ENCODE assay signal across 27 cellular contexts in genomic region chr4:75683482-75684155, GRCh38. TPM values are rescaled to one million over a fixed set of nuclear protein-coding genes. Genes with fewer than 3 reads are reported as not detected.
A peak's percentile ranks its signal among the peaks of the same experiment; 100 is the strongest.
DNase-seq lines count a peak whose midpoint lies in the region; ATAC-seq and TF ChIP-seq lines count a peak whose summit lies in the region.
"Had no signal": no experiment of that assay in that cellular context is flagged by ENCODE, and none has a peak within 500 bp of the region (broad histone marks: within the 10 kb centered on the region; RNA-seq: fewer than 3 reads in every experiment).

No MANE protein-coding gene starts in this region.

- no peak overlapping the region for H3K4me3 ChIP-seq in adrenal gland
- H3K4me3 ChIP-seq: GM12878, heart right ventricle, lower lobe of right lung, pancreas, PC-9, upper lobe of right lung had no signal

- no peak overlapping the region for H3K27ac ChIP-seq in adrenal gland
- H3K27ac ChIP-seq: heart right ventricle, lower lobe of right lung, pancreas, PC-9, upper lobe of right lung had no signal

- no peaks in the 10 kb centered on the region for H3K4me1 ChIP-seq in adrenal gland (replicated peaks in 1 of 2)
- H3K4me1 ChIP-seq: lower lobe of right lung, pancreas, upper lobe of right lung had no signal

- H3K36me3 Mint-ChIP-seq in natural killer cell = no peaks in the 10 kb centered on the region
- H3K36me3 Mint-ChIP-seq in natural killer cell treated with Interleukin-12 subunit alpha and Interleukin-12 subunit beta and Interleukin-15 and Interleukin-18, amount 100 ng/mL, for 72 hours = no peaks in the 10 kb centered on the region
- no peaks in the 10 kb centered on the region for H3K36me3 Mint-ChIP-seq in activated T-helper 17 cell treated with anti-CD3 and anti-CD28 coated beads, Interleukin-2, amount 50 U/mL, for 72 hours (ENCODE audit: low read depth)

- peaks cover 26 to 36% of the 10 kb centered on the region in 2 donors for H3K4me1 Mint-ChIP-seq in natural killer cell
- peaks cover 27 to 28% of the 10 kb centered on the region in 2 donors for H3K4me1 Mint-ChIP-seq in natural killer cell treated with Interleukin-12 subunit alpha and Interleukin-12 subunit beta and Interleukin-15 and Interleukin-18, amount 100 ng/mL, for 72 hours (ENCODE audit: low read depth in 2 of 2)
- H3K4me1 Mint-ChIP-seq in activated T-helper 17 cell treated with anti-CD3 and anti-CD28 coated beads, Interleukin-2, amount 50 U/mL, for 72 hours = peaks cover 13% of the 10 kb centered on the region

- TF ChIP-seq POLR2A in adrenal gland (IDR thresholded peaks at IDR 0.05) = no peak

- H3K36me3 ChIP-seq in adrenal gland (replicated peaks in 1 of 2) = no peaks in the 10 kb centered on the region
- H3K36me3 ChIP-seq: heart right ventricle, lower lobe of right lung, pancreas, upper lobe of right lung had no signal

- ATAC-seq in natural killer cell (no peak), left colon (peak; percentile 79), HG02885 (IDR thresholded peaks at IDR 0.05; ENCODE audit: poor library complexity, unreplicated experiment) (no peak)
- no peak for ATAC-seq in natural killer cell treated with Interleukin-12 subunit alpha and Interleukin-12 subunit beta and Interleukin-15 and Interleukin-18, amount 100 ng/mL, for 72 hours
- peak; percentile 30 for ATAC-seq in activated T-helper 17 cell treated with anti-CD3 and anti-CD28 coated beads, Interleukin-2, amount 50 U/mL, for 72 hours (replicated peaks)
- ATAC-seq: heart right ventricle, lower lobe of right lung, pancreas, Right ventricle myocardium inferior, SK-N-SH treated with all-trans-retinoic acid at 6 μM for 48 hours, upper lobe of right lung had no signal

- H3K9me3 ChIP-seq in adrenal gland (replicated peaks in 1 of 3) = no peaks in the 10 kb centered on the region
- H3K9me3 ChIP-seq: lower lobe of right lung, pancreas, upper lobe of right lung had no signal

- no peaks in the 10 kb centered on the region for H3K9me3 Mint-ChIP-seq in natural killer cell
- no peaks in the 10 kb centered on the region for H3K9me3 Mint-ChIP-seq in natural killer cell treated with Interleukin-12 subunit alpha and Interleukin-12 subunit beta and Interleukin-15 and Interleukin-18, amount 100 ng/mL, for 72 hours
- no peaks in the 10 kb centered on the region for H3K9me3 Mint-ChIP-seq in activated T-helper 17 cell treated with anti-CD3 and anti-CD28 coated beads, Interleukin-2, amount 50 U/mL, for 72 hours

- 92 to 98% (median 97%) methylated on average over 6 of the region's 6 CpGs for WGBS in adrenal gland, 4 donors

- TF ChIP-seq CTCF in natural killer cell (IDR thresholded peaks at IDR 0.05) = no peak
- TF ChIP-seq CTCF in adrenal gland (IDR thresholded peaks at IDR 0.05) = no peak

- no peak for DNase-seq in natural killer cell
- DNase-seq in natural killer cell treated with Interleukin-12 subunit alpha and Interleukin-12 subunit beta and Interleukin-15 and Interleukin-18, amount 100 ng/mL, for 72 hours (ENCODE audit: low spot score) = no peak
- DNase-seq in left colon = no peak
- DNase-seq in NCI-H1105 treated with DMSO at 0.1 percent for 48 hours (lab: John Stamatoyannopoulos, UW) = no peak
- no peak for DNase-seq in adrenal gland
- DNase-seq in LoVo (ENCODE audit: low spot score) = no peak
- DNase-seq: activated CD4-positive, CD25-positive, alpha-beta regulatory T cell treated with anti-CD3 and anti-CD28 coated beads, Interleukin-2, amount 50 U/mL, for 72 hours; caudate nucleus; cortex of kidney; heart right ventricle; KBM-7; lower lobe of right lung; NCI-H1417 treated with DMSO at 0.1 percent for 48 hours; NCI-H2081; NCI-H2227 treated with DMSO at 0.1 percent for 48 hours; NCI-H526; pancreas; PC-9; retina; upper lobe of right lung had no signal

- H3K4me3 Mint-ChIP-seq in natural killer cell = no peak overlapping the region
- H3K4me3 Mint-ChIP-seq in natural killer cell treated with Interleukin-12 subunit alpha and Interleukin-12 subunit beta and Interleukin-15 and Interleukin-18, amount 100 ng/mL, for 72 hours = no peak overlapping the region
- peak overlapping the region; percentile 59 for H3K4me3 Mint-ChIP-seq in activated T-helper 17 cell treated with anti-CD3 and anti-CD28 coated beads, Interleukin-2, amount 50 U/mL, for 72 hours
- H3K4me3 Mint-ChIP-seq: activated CD4-positive, alpha-beta memory T cell treated with anti-CD3 and anti-CD28 coated beads, Interleukin-2, amount 10 ng/mL, durations not matched to agents 7 days and 5 days had no signal

- H3K27me3 Mint-ChIP-seq in natural killer cell (ENCODE audit: low read depth in 2 of 2) = no peaks in the 10 kb centered on the region
- H3K27me3 Mint-ChIP-seq in natural killer cell treated with Interleukin-12 subunit alpha and Interleukin-12 subunit beta and Interleukin-15 and Interleukin-18, amount 100 ng/mL, for 72 hours = no peaks in the 10 kb centered on the region
- H3K27me3 Mint-ChIP-seq in activated T-helper 17 cell treated with anti-CD3 and anti-CD28 coated beads, Interleukin-2, amount 50 U/mL, for 72 hours = no peaks in the 10 kb centered on the region
- H3K27me3 Mint-ChIP-seq: activated CD4-positive, alpha-beta memory T cell treated with anti-CD3 and anti-CD28 coated beads, Interleukin-2, amount 10 ng/mL, durations not matched to agents 7 days and 5 days had no signal

- peak overlapping the region; percentile 38 to 70 for H3K27ac Mint-ChIP-seq in natural killer cell
- no peak overlapping the region for H3K27ac Mint-ChIP-seq in natural killer cell treated with Interleukin-12 subunit alpha and Interleukin-12 subunit beta and Interleukin-15 and Interleukin-18, amount 100 ng/mL, for 72 hours
- peak overlapping the region; percentile 51 for H3K27ac Mint-ChIP-seq in activated T-helper 17 cell treated with anti-CD3 and anti-CD28 coated beads, Interleukin-2, amount 50 U/mL, for 72 hours

- H3K27me3 ChIP-seq in adrenal gland = no peaks in the 10 kb centered on the region
- H3K27me3 ChIP-seq: heart right ventricle, pancreas, upper lobe of right lung had no signal

- intact Hi-C loops in natural killer cell (cut with micrococcal nuclease) = no loop called here
- intact Hi-C loops in left colon (cut with DNase I, micrococcal nuclease) = no loop called here
- intact Hi-C loops in adrenal gland (cut with DNase I) = no loop called here

RNA-seq across cellular contexts. Expression of gene G3BP2, which starts 10.4 kb away (rescaled TPM):
- total RNA-seq in natural killer cell = 100 to 1,000 TPM; 204 to 233 (median 214) TPM
- total RNA-seq in natural killer cell treated with Interleukin-12 subunit alpha and Interleukin-12 subunit beta and Interleukin-15 and Interleukin-18, amount 100 ng/mL, for 72 hours = 100 to 1,000 TPM; 107 to 159 TPM
- total RNA-seq in activated T-helper 17 cell treated with anti-CD3 and anti-CD28 coated beads, Interleukin-2, amount 50 U/mL, for 72 hours = 100 to 1,000 TPM; 128 to 172 TPM
- 100 to 1,000 TPM; 158 to 159 TPM for total RNA-seq in left colon
- 100 to 1,000 TPM in 7 of 8 donors, 10 to 100 TPM in 1; 80.4 to 215 (median 114) TPM for total RNA-seq in adrenal gland
- 100 to 1,000 TPM in 1 of 3 donors, 10 to 100 TPM in 2; 10.0 to 167 (median 22.6) TPM for polyA plus RNA-seq in adrenal gland

RNA-seq across cellular contexts. Expression of gene USO1, which starts 40.8 kb away (rescaled TPM):
- total RNA-seq in natural killer cell (10 to 100 TPM; 29.7 to 38.4 (median 32.2) TPM), left colon (10 to 100 TPM; 51.5 to 55.4 TPM), adrenal gland (10 to 100 TPM; 55.3 to 81.3 (median 69.8) TPM)
- total RNA-seq in natural killer cell treated with Interleukin-12 subunit alpha and Interleukin-12 subunit beta and Interleukin-15 and Interleukin-18, amount 100 ng/mL, for 72 hours = 10 to 100 TPM; 49.6 to 59.4 TPM
- 10 to 100 TPM; 55.8 to 66.0 TPM for total RNA-seq in activated T-helper 17 cell treated with anti-CD3 and anti-CD28 coated beads, Interleukin-2, amount 50 U/mL, for 72 hours
- 100 to 1,000 TPM in 1 of 3 donors, 10 to 100 TPM in 2; 27.4 to 102 (median 29.4) TPM for polyA plus RNA-seq in adrenal gland

RNA-seq across cellular contexts. Expression of gene CDKL2, which starts 53.3 kb away (rescaled TPM):
- total RNA-seq in natural killer cell = under 1 TPM; 0.19 to 0.63 (median 0.32) TPM
- total RNA-seq in natural killer cell treated with Interleukin-12 subunit alpha and Interleukin-12 subunit beta and Interleukin-15 and Interleukin-18, amount 100 ng/mL, for 72 hours = under 1 TPM; 0.14 to 0.36 TPM
- total RNA-seq in activated T-helper 17 cell treated with anti-CD3 and anti-CD28 coated beads, Interleukin-2, amount 50 U/mL, for 72 hours = 1 to 10 TPM; 2.4 TPM
- 1 to 10 TPM; 1.1 to 1.6 TPM for total RNA-seq in left colon
- 1 to 10 TPM in 1 of 8 donors, under 1 TPM in 7; 0.17 to 1.8 (median 0.60) TPM for total RNA-seq in adrenal gland
- 1 to 10 TPM in 1 of 3 donors, under 1 TPM in 2; 0.13 to 1.1 (median 0.32) TPM for polyA plus RNA-seq in adrenal gland
- total RNA-seq: skeletal muscle tissue had no signal

Comparison
In these comparisons a context has a peak if more than half of its experiments do, and no peak if none do; other contexts are left out.
1. H3K27ac Mint-ChIP-seq: peak in natural killer cell (2 of 2) and activated T-helper 17 cell treated with anti-CD3 and anti-CD28 coated beads, Interleukin-2, amount 50 U/mL, for 72 hours (single experiment); none in natural killer cell treated with Interleukin-12 subunit alpha and Interleukin-12 subunit beta and Interleukin-15 and Interleukin-18, amount 100 ng/mL, for 72 hours (0 of 2).
2. ATAC-seq: peak in activated T-helper 17 cell treated with anti-CD3 and anti-CD28 coated beads, Interleukin-2, amount 50 U/mL, for 72 hours (single experiment) and left colon (single experiment); none in natural killer cell (0 of 3), natural killer cell treated with Interleukin-12 subunit alpha and Interleukin-12 subunit beta and Interleukin-15 and Interleukin-18, amount 100 ng/mL, for 72 hours (0 of 2) and HG02885 (single experiment).